ENCODE assay signal across 20 cellular contexts in genomic region chr13:59012731-59013130, GRCh38.
"Had no signal": no experiment of that assay in that cellular context is flagged by ENCODE, and none has a peak within 500 bp of the region (broad histone marks: within the 10 kb centered on the region; RNA-seq: fewer than 3 reads in every experiment).

No MANE protein-coding gene starts in this region.

- ATAC-seq: activated CD8-positive, alpha-beta T cell treated with anti-CD3 and anti-CD28 coated beads for 36 hours; left lobe of liver; T-helper 17 cell had no signal

- H3K4me3 ChIP-seq: coronary artery, esophagus squamous epithelium, tibial artery had no signal

- H3K27ac Mint-ChIP-seq: activated CD8-positive, alpha-beta T cell treated with anti-CD3 and anti-CD28 coated beads for 36 hours; activated naive CD8-positive, alpha-beta T cell treated with anti-CD3 and anti-CD28 coated beads, Interleukin-2, amount 10 ng/mL, durations not matched to agents 7 days and 5 days; immature natural killer cell; naive B cell; T-helper 17 cell had no signal

- H3K27me3 Mint-ChIP-seq: activated CD8-positive, alpha-beta T cell treated with anti-CD3 and anti-CD28 coated beads for 36 hours; activated naive CD8-positive, alpha-beta T cell treated with anti-CD3 and anti-CD28 coated beads, Interleukin-2, amount 10 ng/mL, durations not matched to agents 7 days and 5 days; central memory CD8-positive, alpha-beta T cell; naive B cell; T-helper 17 cell had no signal

- H3K36me3 ChIP-seq: brain microvascular endothelial cell, esophagus squamous epithelium, tibial artery had no signal

- DNase-seq: activated CD4-positive, alpha-beta T cell treated with anti-CD3 and anti-CD28 coated beads for 48 hours; activated CD8-positive, alpha-beta memory T cell treated with anti-CD3 and anti-CD28 coated beads, Interleukin-2, amount 50 U/mL, for 4 hours; activated CD8-positive, alpha-beta T cell treated with anti-CD3 and anti-CD28 coated beads for 36 hours; activated gamma-delta T cell treated with Interleukin-2 at 50 U/mL for 16 hours; activated naive CD8-positive, alpha-beta T cell treated with anti-CD3 and anti-CD28 coated beads, Interleukin-2, amount 10 ng/mL, durations not matched to agents 7 days and 5 days; activated T-cell treated with anti-CD3 and anti-CD28 coated beads, Interleukin-2, amount 50 U/mL, for 48 hours; anterior cingulate cortex; brain microvascular endothelial cell; esophagus squamous epithelium; hippocampal formation; immature natural killer cell; naive B cell; stimulated activated CD4-positive, alpha-beta T cell treated with anti-CD3 and anti-CD28 coated beads, Interleukin-15, amount 100 ng/mL, for 24 hours; stimulated activated CD4-positive, alpha-beta T cell treated with anti-CD3 and anti-CD28 coated beads, Interleukin-4, amount 100 ng/mL, for 1 hour; stimulated activated naive CD4-positive, alpha-beta T cell; T-helper 17 cell; tibial artery had no signal

- H3K9me3 Mint-ChIP-seq: activated CD8-positive, alpha-beta T cell treated with anti-CD3 and anti-CD28 coated beads for 36 hours; activated naive CD8-positive, alpha-beta T cell treated with anti-CD3 and anti-CD28 coated beads, Interleukin-2, amount 10 ng/mL, durations not matched to agents 7 days and 5 days had no signal

- H3K27me3 ChIP-seq: brain microvascular endothelial cell, esophagus squamous epithelium, tibial artery had no signal

- H3K9me3 ChIP-seq: esophagus squamous epithelium, tibial artery had no signal

- H3K4me1 ChIP-seq: esophagus squamous epithelium, tibial artery had no signal

- H3K4me1 Mint-ChIP-seq: activated naive CD8-positive, alpha-beta T cell treated with anti-CD3 and anti-CD28 coated beads, Interleukin-2, amount 10 ng/mL, durations not matched to agents 7 days and 5 days; central memory CD8-positive, alpha-beta T cell; immature natural killer cell; naive B cell; T-helper 17 cell had no signal

- H3K36me3 Mint-ChIP-seq: activated naive CD8-positive, alpha-beta T cell treated with anti-CD3 and anti-CD28 coated beads, Interleukin-2, amount 10 ng/mL, durations not matched to agents 7 days and 5 days; immature natural killer cell; naive B cell had no signal

- H3K27ac ChIP-seq: brain microvascular endothelial cell, coronary artery, esophagus squamous epithelium, tibial artery had no signal

- H3K4me3 Mint-ChIP-seq: activated CD8-positive, alpha-beta T cell treated with anti-CD3 and anti-CD28 coated beads for 36 hours; activated naive CD8-positive, alpha-beta T cell treated with anti-CD3 and anti-CD28 coated beads, Interleukin-2, amount 10 ng/mL, durations not matched to agents 7 days and 5 days; central memory CD8-positive, alpha-beta T cell; immature natural killer cell; naive B cell; T-helper 17 cell had no signal
